Comparison of ENCODE assay signal across 1 cellular context in genomic region chr22:21922370-21923162, GRCh38.
TF ChIP-seq lines count a peak whose summit lies in the region.

No MANE protein-coding gene starts in this region.

TF ChIP-seq in H1, 55 proteins besides CTCF, POLR2A, EP300 and RAD21:
- TF ChIP-seq YY1 (IDR thresholded peaks at IDR 0.05; ENCODE audit: low read depth, low read length) (0 out of 2 replicates have a peak, but pooled peaks have one; percentile 24), SRF (IDR thresholded peaks at IDR 0.05; ENCODE audit: low read depth, low read length) (no peak)
